In the genomic region with DNA sequence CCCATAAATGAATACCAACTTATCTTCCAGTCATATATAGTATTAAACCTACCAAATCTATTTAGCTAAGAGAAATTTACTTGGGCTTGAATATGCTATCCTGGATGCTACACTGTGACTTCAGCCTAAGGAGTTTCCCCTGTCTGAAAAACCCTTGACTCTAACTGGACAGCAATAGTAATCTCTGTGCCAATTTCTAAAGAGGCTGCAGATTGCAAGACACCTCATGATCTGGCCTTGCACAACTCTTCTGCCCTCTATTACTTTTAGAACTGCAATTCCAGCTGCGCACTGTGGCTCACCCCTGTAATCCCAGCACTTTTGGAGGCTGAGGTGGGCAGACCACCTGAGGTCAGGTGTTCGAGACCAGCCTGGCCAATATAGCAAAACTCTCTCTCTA, we compare ENCODE assay signal across 25 cellular contexts.
"Had no signal": no experiment of that assay in that cellular context is flagged by ENCODE, and none has a peak within 500 bp of the region (broad histone marks: within the 10 kb centered on the region; RNA-seq: fewer than 3 reads in every experiment).

No MANE protein-coding gene starts in this region.

- H3K9me3 ChIP-seq: colonic mucosa, esophagus squamous epithelium, gastrocnemius medialis, heart right ventricle, left lung, lower lobe of right lung, mucosa of descending colon had no signal

- DNase-seq: colonic mucosa; cortex of kidney; effector CD8-positive, alpha-beta T cell; effector memory CD8-positive, alpha-beta T cell; endodermal cell; erythroblast; esophagus squamous epithelium; foreskin melanocyte; gastrocnemius medialis; glutamatergic neuron; head of caudate nucleus; heart right ventricle; hippocampal formation; left cardiac atrium; left lung; left ventricle myocardium superior; lower lobe of right lung; mesenchymal stem cell; mucosa of descending colon; naive B cell; naive thymus-derived CD8-positive, alpha-beta T cell had no signal

- H3K4me3 Mint-ChIP-seq: dendritic cell treated with granulocyte-macrophage colony-stimulating factor and Interleukin-4, amounts not matched to agents 40 ng/mL and 50 ng/mL, for 4 days; effector memory CD8-positive, alpha-beta T cell; endodermal cell; mesothelial cell of epicardium; naive B cell; naive thymus-derived CD8-positive, alpha-beta T cell had no signal

- ATAC-seq: effector memory CD8-positive, alpha-beta T cell; esophagus mucosa; gastrocnemius medialis; left lung; left ventricle myocardium superior; lower lobe of right lung; mucosa of descending colon; naive thymus-derived CD8-positive, alpha-beta T cell had no signal

- H3K36me3 Mint-ChIP-seq: mesothelial cell of epicardium; naive B cell; naive thymus-derived CD8-positive, alpha-beta T cell had no signal

- H3K27me3 ChIP-seq: colonic mucosa, esophagus squamous epithelium, gastrocnemius medialis, heart right ventricle, left lung had no signal

- H3K4me1 Mint-ChIP-seq: naive B cell; naive thymus-derived CD8-positive, alpha-beta T cell had no signal

- H3K27ac Mint-ChIP-seq: dendritic cell treated with granulocyte-macrophage colony-stimulating factor and Interleukin-4, amounts not matched to agents 40 ng/mL and 50 ng/mL, for 4 days; effector memory CD8-positive, alpha-beta T cell; endodermal cell; mesothelial cell of epicardium; naive B cell; naive thymus-derived CD8-positive, alpha-beta T cell had no signal

- H3K4me3 ChIP-seq: colonic mucosa, esophagus squamous epithelium, gastrocnemius medialis, heart right ventricle, left lung, lower lobe of right lung, mucosa of descending colon had no signal

- H3K4me1 ChIP-seq: colonic mucosa, esophagus squamous epithelium, gastrocnemius medialis, heart right ventricle, left lung, lower lobe of right lung had no signal

- H3K9me3 Mint-ChIP-seq: dendritic cell treated with granulocyte-macrophage colony-stimulating factor and Interleukin-4, amounts not matched to agents 40 ng/mL and 50 ng/mL, for 4 days; endodermal cell; mesothelial cell of epicardium had no signal

- H3K27me3 Mint-ChIP-seq: dendritic cell treated with granulocyte-macrophage colony-stimulating factor and Interleukin-4, amounts not matched to agents 40 ng/mL and 50 ng/mL, for 4 days; effector memory CD8-positive, alpha-beta T cell; naive B cell; naive thymus-derived CD8-positive, alpha-beta T cell had no signal

- H3K36me3 ChIP-seq: colonic mucosa, esophagus squamous epithelium, gastrocnemius medialis, heart right ventricle, left lung, lower lobe of right lung had no signal

- H3K27ac ChIP-seq: colonic mucosa, epithelial cell of prostate, esophagus squamous epithelium, gastrocnemius medialis, heart right ventricle, left lung, lower lobe of right lung had no signal
